ENCODE assay signal across 12 cellular contexts in genomic region chr21:39094087-39094785, GRCh38.
DNase-seq lines count a peak whose midpoint lies in the region; ATAC-seq and TF ChIP-seq lines count a peak whose summit lies in the region.
"Had no signal": no experiment of that assay in that cellular context is flagged by ENCODE, and none has a peak within 500 bp of the region (broad histone marks: within the 10 kb centered on the region; RNA-seq: fewer than 3 reads in every experiment).

No MANE protein-coding gene starts in this region.

- no peak for ATAC-seq in activated CD4-positive, alpha-beta T cell treated with anti-CD3 and anti-CD28 coated beads for 36 hours
- ATAC-seq in upper lobe of left lung (ENCODE audit: low FRiP score in 2 of 2) (peak in 1 of 2 donors; percentile 58), GM19467 (IDR thresholded peaks at IDR 0.05; ENCODE audit: unreplicated experiment) (no peak)

- no peaks in the 10 kb centered on the region for H3K36me3 ChIP-seq in mucosa of rectum (ENCODE audit: control insufficient read depth in 2 of 2, insufficient read depth in 2 of 2, low read length in 2 of 2)
- H3K36me3 ChIP-seq in upper lobe of left lung = no peaks in the 10 kb centered on the region
- H3K36me3 ChIP-seq: tibial artery had no signal

- H3K27ac ChIP-seq in cingulate gyrus (ENCODE audit: low read depth, low read length) (peak overlapping the region; percentile 54), mucosa of rectum (ENCODE audit: low read depth in 2 of 2, low read length in 2 of 2) (peak overlapping the region; percentile 19 to 48), upper lobe of left lung (peak overlapping the region; percentile 76 to 90 (median 84))
- H3K27ac ChIP-seq: 22Rv1, tibial artery, VCaP had no signal

- POLR2A ChIA-PET in activated CD4-positive, alpha-beta T cell treated with anti-CD3 and anti-CD28 coated beads for 36 hours (lab: Charles Lee) = no interaction called here

- H3K27me3 Mint-ChIP-seq in activated CD4-positive, alpha-beta T cell treated with anti-CD3 and anti-CD28 coated beads for 36 hours = no peaks in the 10 kb centered on the region

- H3K4me1 ChIP-seq in mucosa of rectum (ENCODE audit: control insufficient read depth in 2 of 2, insufficient read depth in 2 of 2, low read length in 2 of 2) = peaks cover 2 to 5% of the 10 kb centered on the region in 2 donors
- H3K4me1 ChIP-seq in upper lobe of left lung = peaks cover 10 to 44% (median 38%) of the 10 kb centered on the region in 4 donors

- H3K9me3 ChIP-seq in mucosa of rectum (ENCODE audit: control insufficient read depth in 2 of 2, low read length in 2 of 2) (no peaks in the 10 kb centered on the region), upper lobe of left lung (no peaks in the 10 kb centered on the region)
- H3K9me3 ChIP-seq: tibial artery had no signal

- no peak overlapping the region for H3K9ac ChIP-seq in mucosa of rectum (ENCODE audit: low read depth in 1 of 2, low read length in 2 of 2)

- H3K4me3 Mint-ChIP-seq in activated CD4-positive, alpha-beta T cell treated with anti-CD3 and anti-CD28 coated beads for 36 hours = no peak overlapping the region

- H3K36me3 Mint-ChIP-seq in activated CD4-positive, alpha-beta T cell treated with anti-CD3 and anti-CD28 coated beads for 36 hours (ENCODE audit: low read depth) = no peaks in the 10 kb centered on the region

- no peak for TF ChIP-seq CTCF in upper lobe of left lung (IDR thresholded peaks at IDR 0.05)

- TF ChIP-seq POLR2A in upper lobe of left lung (IDR thresholded peaks at IDR 0.05) = no peak

- H3K27me3 ChIP-seq in mucosa of rectum (ENCODE audit: control insufficient read depth in 2 of 2, insufficient read depth in 2 of 2, low read length in 2 of 2) (no peaks in the 10 kb centered on the region), upper lobe of left lung (no peaks in the 10 kb centered on the region)
- H3K27me3 ChIP-seq: tibial artery had no signal

- no peaks in the 10 kb centered on the region for H3K9me3 Mint-ChIP-seq in activated CD4-positive, alpha-beta T cell treated with anti-CD3 and anti-CD28 coated beads for 36 hours (ENCODE audit: low read depth)

- TF ChIP-seq EP300 in upper lobe of left lung (IDR thresholded peaks at IDR 0.05) = peak; percentile 78 to 96 (median 94)

- DNase-seq in activated CD4-positive, alpha-beta T cell treated with anti-CD3 and anti-CD28 coated beads for 36 hours = no peak
- no peak for DNase-seq in activated CD4-positive, alpha-beta T cell treated with anti-CD3 and anti-CD28 coated beads, Interleukin-2, amount 50 U/mL, for 1 hour
- peak in 1 of 2 donors; percentile 59 for DNase-seq in upper lobe of left lung
- DNase-seq in 8988T = no peak
- DNase-seq in T-helper 9 cell = no peak
- DNase-seq: activated CD8-positive, alpha-beta memory T cell treated with anti-CD3 and anti-CD28 coated beads, Interleukin-2, amount 50 U/mL, for 4 hours had no signal

- WGBS in upper lobe of left lung, 2 donors = 67 to 70% methylated on average over 11 of the region's 11 CpGs

- CTCF ChIA-PET in activated CD4-positive, alpha-beta T cell treated with anti-CD3 and anti-CD28 coated beads for 36 hours (lab: Charles Lee) = interaction anchor here (1.0 kb wide), 1 partner anchor 9 kb away, joined by 3 read pairs; no protein-coding TSS in a partner anchor

- no peaks in the 10 kb centered on the region for H3K4me1 Mint-ChIP-seq in activated CD4-positive, alpha-beta T cell treated with anti-CD3 and anti-CD28 coated beads for 36 hours

- no peak overlapping the region for H3K4me3 ChIP-seq in mucosa of rectum (ENCODE audit: low read length in 2 of 2)
- H3K4me3 ChIP-seq in upper lobe of left lung = no peak overlapping the region
- H3K4me3 ChIP-seq: tibial artery had no signal

- peak overlapping the region; percentile 12 for H3K27ac Mint-ChIP-seq in activated CD4-positive, alpha-beta T cell treated with anti-CD3 and anti-CD28 coated beads for 36 hours

- intact Hi-C loops in activated CD4-positive, alpha-beta T cell treated with anti-CD3 and anti-CD28 coated beads for 36 hours (cut with DNase I, micrococcal nuclease) = no loop called here

Comparison
In these comparisons a context has a peak if more than half of its experiments do, and no peak if none do; other contexts are left out.
1. H3K27ac ChIP-seq: peak in every context shown above with its lines; median percentile 84 in upper lobe of left lung; 54 in cingulate gyrus; 34 in mucosa of rectum.